In the genomic region with DNA sequence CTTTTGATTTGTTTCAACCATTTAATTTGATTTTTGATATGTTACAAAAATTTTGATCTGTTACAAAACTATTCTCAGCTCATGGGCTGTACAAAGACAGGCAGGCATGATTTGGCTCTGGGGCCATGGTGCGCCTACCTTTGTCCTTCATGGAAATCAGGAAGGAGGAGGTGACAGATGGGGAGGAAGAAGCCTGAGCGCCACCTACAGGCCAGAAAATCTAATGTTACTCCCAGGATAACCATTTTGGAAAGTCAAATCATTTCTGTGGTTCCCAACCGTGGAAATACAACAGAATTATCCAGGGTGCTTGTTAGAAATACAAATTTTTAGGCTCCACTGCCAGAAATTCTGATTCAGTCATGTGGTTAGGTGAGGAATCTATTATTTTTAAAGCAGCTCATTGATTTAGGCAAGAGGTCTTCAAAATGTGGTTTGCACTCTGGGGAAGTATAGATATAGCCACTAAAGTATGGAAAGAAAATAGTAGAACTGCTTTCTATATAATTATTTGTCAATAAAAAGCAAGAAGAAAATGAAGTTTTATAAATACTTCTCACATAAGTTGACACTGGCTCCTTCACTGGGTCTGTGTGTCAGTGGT, we compare ENCODE assay signal across 8 cellular contexts.
DNase-seq lines count a peak whose midpoint lies in the region; ATAC-seq and TF ChIP-seq lines count a peak whose summit lies in the region.

No MANE protein-coding gene starts in this region.

- H3K9me3 Mint-ChIP-seq in activated CD4-positive, alpha-beta T cell treated with anti-CD3 and anti-CD28 coated beads for 36 hours (ENCODE audit: low read depth) = no peaks in the 10 kb centered on the region

- H3K36me3 ChIP-seq in iPS DF 6.9 (ENCODE audit: control insufficient read depth, insufficient read depth, low read length) = no peaks in the 10 kb centered on the region

- H3K36me3 Mint-ChIP-seq in activated CD4-positive, alpha-beta T cell treated with anti-CD3 and anti-CD28 coated beads for 36 hours (ENCODE audit: low read depth) = no peaks in the 10 kb centered on the region

- no peaks in the 10 kb centered on the region for H3K27me3 ChIP-seq in iPS DF 6.9 (ENCODE audit: control insufficient read depth, insufficient read depth, low read length)

- no peak overlapping the region for H3K4me3 Mint-ChIP-seq in activated CD4-positive, alpha-beta T cell treated with anti-CD3 and anti-CD28 coated beads for 36 hours

- no peak for ATAC-seq in activated CD4-positive, alpha-beta T cell treated with anti-CD3 and anti-CD28 coated beads for 36 hours
- ATAC-seq in omental fat pad (ENCODE audit: low FRiP score) (no peak), HG03565 (IDR thresholded peaks at IDR 0.05; ENCODE audit: unreplicated experiment) (no peak), HG03460 (IDR thresholded peaks at IDR 0.05; ENCODE audit: unreplicated experiment) (no peak)

- H3K27ac ChIP-seq in iPS DF 6.9 (ENCODE audit: low read length) = no peak overlapping the region

- peak; percentile 40 for DNase-seq in activated CD4-positive, alpha-beta T cell treated with anti-CD3 and anti-CD28 coated beads for 36 hours
- no peak for DNase-seq in activated CD4-positive, alpha-beta T cell treated with anti-CD3 and anti-CD28 coated beads, Interleukin-2, amount 50 U/mL, for 1 hour
- peak; percentile 40 for DNase-seq in HK-2 (ENCODE audit: unreplicated experiment)
- DNase-seq in SK-N-DZ (ENCODE audit: low spot score) = peak; percentile 32
- DNase-seq in iPS DF 6.9 (ENCODE audit: low read depth, low spot score) = peak; percentile 50
- DNase-seq in omental fat pad (ENCODE audit: low spot score) = no peak

- no peak overlapping the region for H3K27ac Mint-ChIP-seq in activated CD4-positive, alpha-beta T cell treated with anti-CD3 and anti-CD28 coated beads for 36 hours

- peaks cover 14% of the 10 kb centered on the region for H3K27me3 Mint-ChIP-seq in activated CD4-positive, alpha-beta T cell treated with anti-CD3 and anti-CD28 coated beads for 36 hours

- intact Hi-C loops in activated CD4-positive, alpha-beta T cell treated with anti-CD3 and anti-CD28 coated beads for 36 hours (cut with DNase I, micrococcal nuclease) = loop anchor here in 1 of 2 experiments (5.0 kb wide), 1 partner anchor 160 kb away; no protein-coding TSS in a partner anchor

- no peaks in the 10 kb centered on the region for H3K4me1 Mint-ChIP-seq in activated CD4-positive, alpha-beta T cell treated with anti-CD3 and anti-CD28 coated beads for 36 hours

- no peak overlapping the region for H3K4me3 ChIP-seq in iPS DF 6.9 (ENCODE audit: low read length)

- no CpG with 5 or more reads among the region's 3 CpGs for WGBS in iPS DF 6.9 (ENCODE audit: insufficient coverage, insufficient read length)

- CTCF ChIA-PET in activated CD4-positive, alpha-beta T cell treated with anti-CD3 and anti-CD28 coated beads for 36 hours (lab: Charles Lee) = interaction anchor here (0.5 to 2.7 kb wide), 9 partner anchors 9 to 514 kb away, joined by 3 to 7 read pairs (median 4); no protein-coding TSS in a partner anchor

- no peak for TF ChIP-seq CTCF in omental fat pad (IDR thresholded peaks at IDR 0.05)

- POLR2A ChIA-PET in activated CD4-positive, alpha-beta T cell treated with anti-CD3 and anti-CD28 coated beads for 36 hours (lab: Charles Lee) = no interaction called here

- H3K9me3 ChIP-seq in iPS DF 6.9 (ENCODE audit: control insufficient read depth, insufficient read depth, low read length) = no peaks in the 10 kb centered on the region

- H3K4me1 ChIP-seq in iPS DF 6.9 (ENCODE audit: control insufficient read depth, insufficient read depth, low read length) = peaks cover 2% of the 10 kb centered on the region; the same call in 1 of the 2 replicates

Comparison
In these comparisons a context has a peak if more than half of its experiments do, and no peak if none do; other contexts are left out.
1. DNase-seq: peak in activated CD4-positive, alpha-beta T cell treated with anti-CD3 and anti-CD28 coated beads for 36 hours (single experiment), HK-2 (single experiment), SK-N-DZ (single experiment) and iPS DF 6.9 (single experiment); none in activated CD4-positive, alpha-beta T cell treated with anti-CD3 and anti-CD28 coated beads, Interleukin-2, amount 50 U/mL, for 1 hour (single experiment) and omental fat pad (single experiment).